Comparison of ENCODE assay signal across 1 cellular context in the genomic region with DNA sequence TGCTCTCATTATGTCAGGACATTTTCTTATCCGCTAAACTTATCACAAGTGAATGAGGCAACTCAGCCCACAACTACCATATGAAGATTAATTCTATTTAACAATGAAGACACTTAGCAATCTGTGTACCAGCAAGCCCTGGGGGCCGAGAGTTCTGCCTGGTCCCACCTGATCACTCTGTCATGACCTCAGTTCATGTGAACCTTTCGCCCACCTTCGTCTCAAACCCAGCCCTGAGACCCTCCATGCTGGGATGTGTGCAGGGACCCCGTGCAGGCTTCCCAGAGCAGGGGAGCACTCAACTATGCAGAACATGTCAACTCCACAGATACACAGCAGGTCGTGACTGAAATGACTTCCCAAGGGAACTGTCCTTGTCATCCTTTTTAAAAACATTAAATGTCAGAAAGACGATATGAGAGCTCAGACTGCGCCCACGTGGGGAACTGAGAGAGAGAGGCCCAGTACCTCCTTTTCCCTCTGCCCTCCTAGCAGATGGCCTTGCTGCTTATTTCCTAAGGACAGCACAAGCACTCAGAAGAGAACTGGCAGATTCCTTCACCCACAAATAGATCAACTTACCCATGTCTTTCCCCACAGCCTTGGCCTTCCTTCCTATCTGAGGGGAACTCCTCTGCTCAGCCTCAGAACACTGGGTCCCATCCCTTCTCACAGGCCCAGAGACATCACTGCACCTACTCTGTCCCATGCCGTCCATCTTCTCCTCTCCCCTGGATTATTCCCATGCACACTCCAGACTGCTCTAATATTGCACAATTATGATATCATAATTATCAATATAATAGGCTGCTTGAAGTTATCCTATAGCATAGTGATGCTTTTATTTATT.
TF ChIP-seq lines count a peak whose summit lies in the region.

No MANE protein-coding gene starts in this region.

TF ChIP-seq in IMR-90, 13 proteins besides CTCF, POLR2A, EP300 and RAD21:
- peak; percentile 27; the same call in 1 of the 2 replicates for TF ChIP-seq CEBPB (IDR thresholded peaks at IDR 0.05; ENCODE audit: low read depth, low read length)
- TF ChIP-seq FOS (IDR thresholded peaks at IDR 0.05; ENCODE audit: low read depth, low read length), result no peak
- TF ChIP-seq NFE2L2 (IDR thresholded peaks at IDR 0.05; ENCODE audit: low read depth, low read length), result no peak
- TF ChIP-seq MXI1 (IDR thresholded peaks at IDR 0.05; ENCODE audit: borderline replicate concordance, low read depth, low read length), result no peak
TF ChIP-seq in IMR-90: peak in this region for 1.
